Comparison of ENCODE assay signal across 22 cellular contexts in genomic region chr11:15157738-15158137, GRCh38. TPM values are rescaled to one million over a fixed set of nuclear protein-coding genes. Genes with fewer than 3 reads are reported as not detected.
"Had no signal": no experiment of that assay in that cellular context is flagged by ENCODE, and none has a peak within 500 bp of the region (broad histone marks: within the 10 kb centered on the region; RNA-seq: fewer than 3 reads in every experiment).

No MANE protein-coding gene starts in this region.

- H3K4me3 ChIP-seq: gastrocnemius medialis, heart right ventricle, suprapubic skin, upper lobe of left lung had no signal

- FAIRE-seq: endothelial cell of umbilical vein had no signal

- ATAC-seq: activated CD4-positive, alpha-beta T cell treated with anti-CD3 and anti-CD28 coated beads for 36 hours; activated naive CD4-positive, alpha-beta T cell treated with anti-CD3 and anti-CD28 coated beads, Interleukin-2, amount 50 U/mL, for 72 hours; activated T-cell treated with anti-CD3 and anti-CD28 coated beads, Interleukin-2, amount 50 U/mL, for 4 hours; gastrocnemius medialis; heart right ventricle; naive thymus-derived CD8-positive, alpha-beta T cell; stimulated activated naive CD8-positive, alpha-beta T cell treated with anti-CD3 and anti-CD28 coated beads, Interleukin-15, Interleukin-2, amounts not matched to agents 100 U/mL and 50 U/mL, for 24 hours had no signal

- H3K4me1 ChIP-seq: gastrocnemius medialis, suprapubic skin, upper lobe of left lung had no signal

- H3K27me3 Mint-ChIP-seq: central memory CD8-positive, alpha-beta T cell had no signal

- H3K4me3 Mint-ChIP-seq: activated CD4-positive, alpha-beta memory T cell treated with anti-CD3 and anti-CD28 coated beads for 36 hours; activated CD4-positive, alpha-beta T cell treated with anti-CD3 and anti-CD28 coated beads for 36 hours; activated T-cell treated with anti-CD3 and anti-CD28 coated beads, Interleukin-2, amount 50 U/mL, for 4 hours; central memory CD8-positive, alpha-beta T cell; naive thymus-derived CD8-positive, alpha-beta T cell had no signal

- H3K9me3 Mint-ChIP-seq: activated CD4-positive, alpha-beta memory T cell treated with anti-CD3 and anti-CD28 coated beads for 36 hours; activated naive CD4-positive, alpha-beta T cell treated with anti-CD3 and anti-CD28 coated beads, Interleukin-2, amount 50 U/mL, for 72 hours; activated T-cell treated with anti-CD3 and anti-CD28 coated beads, Interleukin-2, amount 50 U/mL, for 4 hours; central memory CD8-positive, alpha-beta T cell; naive thymus-derived CD8-positive, alpha-beta T cell had no signal

- H3K27ac Mint-ChIP-seq: activated CD4-positive, alpha-beta memory T cell treated with anti-CD3 and anti-CD28 coated beads for 36 hours; activated CD4-positive, alpha-beta T cell treated with anti-CD3 and anti-CD28 coated beads for 36 hours; activated naive CD4-positive, alpha-beta T cell treated with anti-CD3 and anti-CD28 coated beads, Interleukin-2, amount 50 U/mL, for 72 hours; brain; naive thymus-derived CD8-positive, alpha-beta T cell had no signal

- H3K9me3 ChIP-seq: gastrocnemius medialis, heart right ventricle, suprapubic skin, upper lobe of left lung had no signal

- H3K36me3 ChIP-seq: gastrocnemius medialis, heart right ventricle, suprapubic skin, upper lobe of left lung had no signal

- H3K4me1 Mint-ChIP-seq: activated CD4-positive, alpha-beta T cell treated with anti-CD3 and anti-CD28 coated beads for 36 hours; central memory CD8-positive, alpha-beta T cell; naive thymus-derived CD8-positive, alpha-beta T cell had no signal

- DNase-seq: activated CD4-positive, alpha-beta memory T cell treated with anti-CD3 and anti-CD28 coated beads for 36 hours; activated CD4-positive, alpha-beta T cell treated with anti-CD3 and anti-CD28 coated beads for 36 hours; activated effector memory CD4-positive, alpha-beta T cell treated with Interleukin-2 at 50 U/mL for 16 hours; activated T-cell treated with anti-CD3 and anti-CD28 coated beads, Interleukin-2, amount 50 U/mL, for 4 hours; amygdala; cortex of kidney; effector CD4-positive, alpha-beta T cell; gastrocnemius medialis; heart right ventricle; naive thymus-derived CD8-positive, alpha-beta T cell; stimulated activated CD4-positive, alpha-beta T cell treated with anti-CD3 and anti-CD28 coated beads, Interleukin-15, amount 100 ng/mL, for 24 hours; stimulated activated CD4-positive, alpha-beta T cell treated with anti-CD3 and anti-CD28 coated beads, Interleukin-4, amount 100 ng/mL, for 4 hours; stimulated activated CD8-positive, alpha-beta memory T cell treated with anti-CD3 and anti-CD28 coated beads, Interleukin-4, amount 100 ng/mL, for 48 hours; stimulated activated naive CD8-positive, alpha-beta T cell treated with anti-CD3 and anti-CD28 coated beads, Interleukin-15, Interleukin-2, amounts not matched to agents 100 U/mL and 50 U/mL, for 24 hours; T-helper 2 cell; upper lobe of left lung had no signal

- H3K36me3 Mint-ChIP-seq: activated CD4-positive, alpha-beta memory T cell treated with anti-CD3 and anti-CD28 coated beads for 36 hours; activated naive CD4-positive, alpha-beta T cell treated with anti-CD3 and anti-CD28 coated beads, Interleukin-2, amount 50 U/mL, for 72 hours; brain; naive thymus-derived CD8-positive, alpha-beta T cell had no signal

- H3K27me3 ChIP-seq: gastrocnemius medialis, heart right ventricle, suprapubic skin, upper lobe of left lung had no signal

- H3K27ac ChIP-seq: gastrocnemius medialis, heart right ventricle, suprapubic skin, upper lobe of left lung had no signal

RNA-seq across cellular contexts. Expression of gene INSC, which starts 43.0 kb away (rescaled TPM):
- total RNA-seq: activated T-cell treated with anti-CD3 and anti-CD28 coated beads, Interleukin-2, amount 50 U/mL, for 4 hours; endothelial cell of umbilical vein; gastrocnemius medialis; lung microvascular endothelial cell had no signal
- polyA plus RNA-seq: endothelial cell of umbilical vein; naive thymus-derived CD8-positive, alpha-beta T cell had no signal
